In genomic region chr12:82688035-82688501, GRCh38 we compare ENCODE assay signal across 8 cellular contexts. TPM values are rescaled to one million over a fixed set of nuclear protein-coding genes. Genes with fewer than 3 reads are reported as not detected.
DNase-seq lines count a peak whose midpoint lies in the region; ATAC-seq, FAIRE-seq and TF ChIP-seq lines count a peak whose summit lies in the region.

No MANE protein-coding gene starts in this region.

- H3K4me3 Mint-ChIP-seq in astrocyte (ENCODE audit: unreplicated experiment), result peak overlapping the region; percentile 90

- peaks cover 13% of the 10 kb centered on the region for H3K27me3 Mint-ChIP-seq in astrocyte (ENCODE audit: low read depth, unreplicated experiment)

- H3K79me2 ChIP-seq in astrocyte (ENCODE audit: insufficient read depth, low read length), result no peaks in the 10 kb centered on the region

- H3K36me3 ChIP-seq in astrocyte (ENCODE audit: insufficient read depth, low read length), result no peaks in the 10 kb centered on the region

- DNase-seq in EL (peak; percentile 9), astrocyte (ENCODE audit: low read depth) (peak; percentile 8), left kidney (ENCODE audit: low read depth, low spot score) (peak; percentile 45), superior temporal gyrus (ENCODE audit: extremely low spot score) (peak; percentile 78), GF-D8 (lab: John Stamatoyannopoulos, UW) (no peak)
- no peak for DNase-seq in stimulated activated CD4-positive, alpha-beta T cell treated with anti-CD3 and anti-CD28 coated beads, Interleukin-12 subunit alpha, Interleukin-12 subunit beta, amount 100 ng/mL, for 4 hours

- H4K20me1 ChIP-seq in astrocyte (ENCODE audit: insufficient read depth, low read length), result no peaks in the 10 kb centered on the region

- H3K9me3 ChIP-seq in astrocyte (ENCODE audit: insufficient read depth, low read depth, low read length), result no peaks in the 10 kb centered on the region

- no peaks in the 10 kb centered on the region for H3K9me3 Mint-ChIP-seq in astrocyte (ENCODE audit: unreplicated experiment)

- H3K27ac Mint-ChIP-seq in astrocyte (ENCODE audit: unreplicated experiment), result peak overlapping the region; percentile 18

- no peaks in the 10 kb centered on the region for H3K4me1 ChIP-seq in astrocyte (ENCODE audit: insufficient read depth, low read length)

- peak overlapping the region; percentile 88 for H3K4me3 ChIP-seq in astrocyte (ENCODE audit: insufficient read depth, low read depth, low read length)

- no peaks in the 10 kb centered on the region for H3K27me3 ChIP-seq in astrocyte (ENCODE audit: insufficient read depth, low read length)

- no peaks in the 10 kb centered on the region for H3K36me3 Mint-ChIP-seq in astrocyte (ENCODE audit: low read depth, unreplicated experiment)

- TF ChIP-seq CTCF in LNCAP (IDR thresholded peaks at IDR 0.05) (0 out of 2 replicates have a peak, but pooled peaks have one; percentile 16), astrocyte (IDR thresholded peaks at IDR 0.05; ENCODE audit: insufficient read depth, low read depth, low read length) (peak; percentile 16)

- no peaks in the 10 kb centered on the region for H3K4me1 Mint-ChIP-seq in astrocyte (ENCODE audit: low read depth, unreplicated experiment)

- H2AFZ ChIP-seq in astrocyte (ENCODE audit: low read depth, low read length), result peak overlapping the region; percentile 98

- H3K9ac ChIP-seq in astrocyte (ENCODE audit: low read length), result peak overlapping the region; percentile 88

- H3K4me2 ChIP-seq in astrocyte (ENCODE audit: low read length), result peak overlapping the region; percentile 99

- no peak for ATAC-seq in GM19395 (IDR thresholded peaks at IDR 0.05; ENCODE audit: unreplicated experiment)

- no peak for FAIRE-seq in astrocyte (lab: Jason Lieb, UNC)

- H3K27ac ChIP-seq in astrocyte (ENCODE audit: low read depth, low read length), result no peak overlapping the region

RNA-seq across cellular contexts. Expression of gene TMTC2, which starts 1.4 kb away (rescaled TPM):
- total RNA-seq in astrocyte, result 1.7 and 2.2 TPM in 2 replicates

Comparison
In these comparisons a context has a peak if more than half of its experiments do, and no peak if none do; other contexts are left out.
1. DNase-seq: peak in EL (single experiment), astrocyte (single experiment), left kidney (single experiment) and superior temporal gyrus (single experiment); none in stimulated activated CD4-positive, alpha-beta T cell treated with anti-CD3 and anti-CD28 coated beads, Interleukin-12 subunit alpha, Interleukin-12 subunit beta, amount 100 ng/mL, for 4 hours (single experiment) and GF-D8 (single experiment).